ENCODE assay signal across 20 cellular contexts in the genomic region with DNA sequence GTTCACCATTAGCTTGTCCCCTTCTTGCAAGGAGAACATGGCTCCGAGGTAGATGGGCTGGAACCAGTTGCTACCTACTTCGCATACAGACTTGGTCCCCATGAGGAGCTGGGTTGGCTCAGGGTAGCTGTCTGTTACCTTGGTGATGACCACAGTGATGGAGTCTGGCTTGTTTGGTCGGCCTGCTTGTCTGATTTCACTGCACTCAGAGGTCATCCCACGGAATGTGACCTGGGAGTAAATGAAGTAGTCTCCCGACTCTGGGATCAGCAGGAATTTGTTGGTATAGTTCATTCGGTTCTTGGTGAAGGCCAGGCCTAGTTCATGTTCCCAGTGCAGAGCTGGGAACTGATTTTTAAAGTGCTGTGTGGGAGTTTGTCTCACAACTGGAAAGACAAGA. TPM values are rescaled to one million over a fixed set of nuclear protein-coding genes. Genes with fewer than 3 reads are reported as not detected.
DNase-seq lines count a peak whose midpoint lies in the region; ATAC-seq, FAIRE-seq and TF ChIP-seq lines count a peak whose summit lies in the region.
"Had no signal": no experiment of that assay in that cellular context is flagged by ENCODE, and none has a peak within 500 bp of the region (broad histone marks: within the 10 kb centered on the region; RNA-seq: fewer than 3 reads in every experiment).

No MANE protein-coding gene starts in this region.

- TF ChIP-seq CTCF in epithelial cell of proximal tubule (conservative IDR thresholded peaks at IDR 0.05; ENCODE audit: low read depth, low read length), result no peak

- no peaks in the 10 kb centered on the region for H3K9me3 ChIP-seq in mesenchymal stem cell (ENCODE audit: control insufficient read depth, low read length)

- no peak overlapping the region for H3K4me2 ChIP-seq in mesenchymal stem cell (ENCODE audit: low read length, poor library complexity, severe bottlenecking)

- H4K8ac ChIP-seq in mesenchymal stem cell (ENCODE audit: low read length), result no peak overlapping the region

- no peaks in the 10 kb centered on the region for H3K36me3 ChIP-seq in mesenchymal stem cell (ENCODE audit: control insufficient read depth in 1 of 2, insufficient read depth in 2 of 2, low read depth in 1 of 2, low read length in 2 of 2)

- H3K79me1 ChIP-seq in mesenchymal stem cell (replicated peaks; ENCODE audit: low read length, poor library complexity, severe bottlenecking), result no peaks in the 10 kb centered on the region

- no peaks in the 10 kb centered on the region for H3K27me3 Mint-ChIP-seq in activated naive CD8-positive, alpha-beta T cell treated with anti-CD3 and anti-CD28 coated beads, Interleukin-2, amount 10 ng/mL, durations not matched to agents 7 days and 5 days
- no peaks in the 10 kb centered on the region for H3K27me3 Mint-ChIP-seq in activated naive CD8-positive, alpha-beta T cell treated with anti-CD3 and anti-CD28 coated beads for 36 hours

- DNase-seq in activated naive CD8-positive, alpha-beta T cell treated with anti-CD3 and anti-CD28 coated beads, Interleukin-2, amount 10 ng/mL, durations not matched to agents 7 days and 5 days, result no peak
- DNase-seq in activated naive CD8-positive, alpha-beta T cell treated with anti-CD3 and anti-CD28 coated beads for 36 hours, result no peak
- DNase-seq in epithelial cell of proximal tubule (ENCODE audit: low read depth) (peak; percentile 39), mesenchymal stem cell (peak; percentile 52), GM19239 (ENCODE audit: insufficient read length, low spot score) (no peak), NCI-H510A treated with DMSO at 0.1 percent for 48 hours (lab: John Stamatoyannopoulos, UW) (no peak)
- DNase-seq: CD8-positive, alpha-beta T cell; DND-41; IMR-90; Karpas-422; NCI-H1105; NCI-H187; NCI-H345; NCI-H526 treated with DMSO at 0.1 percent for 48 hours; OCI-M1 had no signal

- H2AK5ac ChIP-seq in mesenchymal stem cell (ENCODE audit: low read length, severe bottlenecking), result no peak overlapping the region

- no peak overlapping the region for H3K4me3 ChIP-seq in epithelial cell of proximal tubule (ENCODE audit: low read depth, low read length)
- H3K4me3 ChIP-seq in mesenchymal stem cell (ENCODE audit: insufficient read depth in 1 of 2, low read depth in 1 of 2, low read length in 2 of 2), result no peak overlapping the region

- peaks cover 38% of the 10 kb centered on the region for H3K36me3 Mint-ChIP-seq in activated naive CD8-positive, alpha-beta T cell treated with anti-CD3 and anti-CD28 coated beads, Interleukin-2, amount 10 ng/mL, durations not matched to agents 7 days and 5 days
- peaks cover 13% of the 10 kb centered on the region for H3K36me3 Mint-ChIP-seq in activated naive CD8-positive, alpha-beta T cell treated with anti-CD3 and anti-CD28 coated beads for 36 hours
- H3K36me3 Mint-ChIP-seq: CD8-positive, alpha-beta T cell had no signal

- H3K18ac ChIP-seq in mesenchymal stem cell (ENCODE audit: low read depth in 1 of 2, low read length in 2 of 2), result no peak overlapping the region

- H3K4ac ChIP-seq in mesenchymal stem cell (ENCODE audit: low read depth in 1 of 2, low read length in 2 of 2), result no peak overlapping the region

- peak overlapping the region; percentile 30 for H3K27ac Mint-ChIP-seq in activated naive CD8-positive, alpha-beta T cell treated with anti-CD3 and anti-CD28 coated beads, Interleukin-2, amount 10 ng/mL, durations not matched to agents 7 days and 5 days
- no peak overlapping the region for H3K27ac Mint-ChIP-seq in activated naive CD8-positive, alpha-beta T cell treated with anti-CD3 and anti-CD28 coated beads for 36 hours
- H3K27ac Mint-ChIP-seq: CD8-positive, alpha-beta T cell had no signal

- H2BK15ac ChIP-seq in mesenchymal stem cell (ENCODE audit: low read depth, poor library complexity, severe bottlenecking), result no peak overlapping the region

- 56% methylated on average over 6 of the region's 6 CpGs for WGBS in mesenchymal stem cell

- H3K4me1 ChIP-seq in mesenchymal stem cell (ENCODE audit: control insufficient read depth, insufficient read depth, low read depth, low read length), result peaks cover 3% of the 10 kb centered on the region

- H3K27ac ChIP-seq in mesenchymal stem cell (ENCODE audit: low read length, poor library complexity, severe bottlenecking), result no peak overlapping the region
- H3K27ac ChIP-seq: 22Rv1, RWPE1 had no signal

- peaks cover 16% of the 10 kb centered on the region for H3K9me3 Mint-ChIP-seq in activated naive CD8-positive, alpha-beta T cell treated with anti-CD3 and anti-CD28 coated beads, Interleukin-2, amount 10 ng/mL, durations not matched to agents 7 days and 5 days
- no peaks in the 10 kb centered on the region for H3K9me3 Mint-ChIP-seq in activated naive CD8-positive, alpha-beta T cell treated with anti-CD3 and anti-CD28 coated beads for 36 hours
- H3K9me3 Mint-ChIP-seq: CD8-positive, alpha-beta T cell had no signal

- no peak for ATAC-seq in activated naive CD8-positive, alpha-beta T cell treated with anti-CD3 and anti-CD28 coated beads, Interleukin-2, amount 10 ng/mL, durations not matched to agents 7 days and 5 days (ENCODE audit: low read depth)
- ATAC-seq in GM21515 (IDR thresholded peaks at IDR 0.05; ENCODE audit: unreplicated experiment) (no peak), GM21737 (IDR thresholded peaks at IDR 0.05; ENCODE audit: unreplicated experiment) (no peak)
- ATAC-seq: CD8-positive, alpha-beta T cell had no signal

- no peak for FAIRE-seq in GM19239 (lab: Jason Lieb, UNC)
- FAIRE-seq: H54 had no signal

- no peak overlapping the region for H2BK12ac ChIP-seq in mesenchymal stem cell (ENCODE audit: low read length in 2 of 2)

- no peak overlapping the region for H2BK5ac ChIP-seq in mesenchymal stem cell (ENCODE audit: low read depth, low read length, poor library complexity, severe bottlenecking)

- no peak overlapping the region for H2BK120ac ChIP-seq in mesenchymal stem cell (ENCODE audit: low read depth, low read length)

- POLR2A ChIA-PET in activated naive CD8-positive, alpha-beta T cell treated with anti-CD3 and anti-CD28 coated beads, Interleukin-2, amount 10 ng/mL, durations not matched to agents 7 days and 5 days (lab: Charles Lee), result interaction anchor here (0.6 to 0.7 kb wide), 2 partner anchors 15 to 397 kb away, joined by 4 read pairs; a partner anchor contains a TSS

- peaks cover 2% of the 10 kb centered on the region for H3K4me1 Mint-ChIP-seq in activated naive CD8-positive, alpha-beta T cell treated with anti-CD3 and anti-CD28 coated beads, Interleukin-2, amount 10 ng/mL, durations not matched to agents 7 days and 5 days
- peaks cover 7% of the 10 kb centered on the region for H3K4me1 Mint-ChIP-seq in activated naive CD8-positive, alpha-beta T cell treated with anti-CD3 and anti-CD28 coated beads for 36 hours

- H2AFZ ChIP-seq in mesenchymal stem cell (ENCODE audit: low read depth, low read length), result no peak overlapping the region

- no peak overlapping the region for H3K9ac ChIP-seq in mesenchymal stem cell (ENCODE audit: low read length)

- H3K4me3 Mint-ChIP-seq in activated naive CD8-positive, alpha-beta T cell treated with anti-CD3 and anti-CD28 coated beads, Interleukin-2, amount 10 ng/mL, durations not matched to agents 7 days and 5 days, result no peak overlapping the region
- no peak overlapping the region for H3K4me3 Mint-ChIP-seq in activated naive CD8-positive, alpha-beta T cell treated with anti-CD3 and anti-CD28 coated beads for 36 hours
- H3K4me3 Mint-ChIP-seq: CD8-positive, alpha-beta T cell had no signal

- H4K91ac ChIP-seq in mesenchymal stem cell (ENCODE audit: low read length), result peak overlapping the region; percentile 14

- no peaks in the 10 kb centered on the region for H3K27me3 ChIP-seq in mesenchymal stem cell (ENCODE audit: control insufficient read depth in 1 of 2, insufficient read depth in 1 of 2, low read length in 2 of 2)

- no peak overlapping the region for H3K14ac ChIP-seq in mesenchymal stem cell (ENCODE audit: low read length in 2 of 2)

- H3K23ac ChIP-seq in mesenchymal stem cell (ENCODE audit: low read length in 2 of 2), result no peak overlapping the region

RNA-seq across cellular contexts. Expression of a gene that starts 15.3 kb away (rescaled TPM):
- 1 to 10 TPM; 1.0 to 1.2 TPM for total RNA-seq in activated naive CD8-positive, alpha-beta T cell treated with anti-CD3 and anti-CD28 coated beads, Interleukin-2, amount 10 ng/mL, durations not matched to agents 7 days and 5 days
- total RNA-seq in activated naive CD8-positive, alpha-beta T cell treated with anti-CD3 and anti-CD28 coated beads for 36 hours, result 1 to 10 TPM; 2.3 to 2.4 TPM
- 0.81 and 0.87 TPM in 2 replicates for total RNA-seq in epithelial cell of proximal tubule
- 7.4 TPM for polyA plus RNA-seq in mesenchymal stem cell (2013, experiment 1 of 2)
- 7.3 TPM for polyA plus RNA-seq in mesenchymal stem cell (2013, experiment 2 of 2)
- total RNA-seq: CD8-positive, alpha-beta T cell had no signal

Comparison
In these comparisons a context has a peak if more than half of its experiments do, and no peak if none do; other contexts are left out.
1. DNase-seq: peak in epithelial cell of proximal tubule (single experiment) and mesenchymal stem cell (single experiment); none in activated naive CD8-positive, alpha-beta T cell treated with anti-CD3 and anti-CD28 coated beads, Interleukin-2, amount 10 ng/mL, durations not matched to agents 7 days and 5 days (single experiment), activated naive CD8-positive, alpha-beta T cell treated with anti-CD3 and anti-CD28 coated beads for 36 hours (single experiment), GM19239 (single experiment) and NCI-H510A treated with DMSO at 0.1 percent for 48 hours (single experiment).